ENCODE assay signal across 8 cellular contexts in genomic region chr17:75392559-75392958, GRCh38. TPM values are rescaled to one million over a fixed set of nuclear protein-coding genes. Genes with fewer than 3 reads are reported as not detected.
A peak's percentile ranks its signal among the peaks of the same experiment; 100 is the strongest.
DNase-seq lines count a peak whose midpoint lies in the region; ATAC-seq and TF ChIP-seq lines count a peak whose summit lies in the region.
"Had no signal": no experiment of that assay in that cellular context is flagged by ENCODE, and none has a peak within 500 bp of the region (broad histone marks: within the 10 kb centered on the region; RNA-seq: fewer than 3 reads in every experiment).

No MANE protein-coding gene starts in this region.

- in situ Hi-C loops in GM23248 (cut with MboI), result no loop called here

- H3K27me3 ChIP-seq in GM23248 (replicated peaks; ENCODE audit: insufficient read depth), result no peaks in the 10 kb centered on the region
- H3K27me3 ChIP-seq in esophagus squamous epithelium, result no peaks in the 10 kb centered on the region
- no peaks in the 10 kb centered on the region for H3K27me3 ChIP-seq in prostate gland (replicated peaks; ENCODE audit: insufficient read depth)

- peak overlapping the region; percentile 83 for H3K4me2 ChIP-seq in GM23248 (ENCODE audit: unreplicated experiment)

- H2AFZ ChIP-seq in GM23248, result no peak overlapping the region

- no peak for DNase-seq in GM23248
- DNase-seq in esophagus squamous epithelium (lab: John Stamatoyannopoulos, UW), result no peak
- no peak for DNase-seq in prostate gland (ENCODE audit: low spot score)
- DNase-seq in DMS153 treated with DMSO at 0.1 percent for 48 hours (lab: John Stamatoyannopoulos, UW; ENCODE audit: unreplicated experiment), result no peak
- DNase-seq in DMS79 (lab: John Stamatoyannopoulos, UW), result no peak
- DNase-seq: HCEC 1CT had no signal

- H3K27ac ChIP-seq in GM23248 (peak overlapping the region; percentile 53; the same call in 1 of the 2 replicates), VCaP (peak overlapping the region; percentile 90), esophagus squamous epithelium (peak overlapping the region in 2 of 4 donors; percentile 88 to 89), prostate gland (peak overlapping the region; percentile 41 to 85)

- no peak for ATAC-seq in GM18870 (IDR thresholded peaks at IDR 0.05; ENCODE audit: unreplicated experiment)

- no peak for TF ChIP-seq CTCF in VCaP (conservative IDR thresholded peaks at IDR 0.05)
- TF ChIP-seq CTCF in esophagus squamous epithelium (IDR thresholded peaks at IDR 0.05), result no peak
- TF ChIP-seq CTCF in prostate gland (IDR thresholded peaks at IDR 0.05), result no peak

- H4K20me1 ChIP-seq in GM23248 (ENCODE audit: insufficient read depth), result no peaks in the 10 kb centered on the region

- intact Hi-C loops in esophagus squamous epithelium (cut with DNase I), result no loop called here
- intact Hi-C loops in prostate gland (cut with DNase I), result no loop called here

- H3K79me2 ChIP-seq in GM23248 (ENCODE audit: insufficient read depth), result peaks cover 98% of the 10 kb centered on the region

- H3K9me3 ChIP-seq in GM23248 (ENCODE audit: low read depth) (no peaks in the 10 kb centered on the region), esophagus squamous epithelium (no peaks in the 10 kb centered on the region), prostate gland (no peaks in the 10 kb centered on the region)

- H3K36me3 ChIP-seq in GM23248 (ENCODE audit: low read depth) (0 out of 2 replicates have a peak, but pooled peaks cover under 1% of the 10 kb centered on the region), esophagus squamous epithelium (peaks cover 0 to 17% (median 0%) of the 10 kb centered on the region in 3 donors), prostate gland (no peaks in the 10 kb centered on the region)

- H3K4me1 ChIP-seq in GM23248 (ENCODE audit: insufficient read depth), result peaks cover 43% of the 10 kb centered on the region
- peaks cover 37 to 90% (median 50%) of the 10 kb centered on the region in 3 donors for H3K4me1 ChIP-seq in esophagus squamous epithelium
- H3K4me1 ChIP-seq in prostate gland (replicated peaks), result peaks cover 3% of the 10 kb centered on the region

- H3K4me3 ChIP-seq in GM23248 (peak overlapping the region; percentile 96), esophagus squamous epithelium (peak overlapping the region in 3 of 4 donors; percentile 58 to 68 (median 64)), prostate gland (peak overlapping the region in 1 of 2 donors; percentile 55)

- peaks cover 44% of the 10 kb centered on the region for H3F3A ChIP-seq in GM23248 (ENCODE audit: insufficient read depth)

- 47 to 49% methylated on average over 3 of the region's 3 CpGs for WGBS in GM23248 (ENCODE audit: low coverage in 1 of 2, low lambda C conversion rate in 2 of 2, missing lambda C conversion rate in 2 of 2), 2 experiments
- WGBS in esophagus squamous epithelium, 2 donors, result 31 to 40% methylated on average over 3 of the region's 3 CpGs
- WGBS in prostate gland, result 12% methylated on average over 3 of the region's 3 CpGs

- no peaks in the 10 kb centered on the region for H3K9me2 ChIP-seq in GM23248 (ENCODE audit: insufficient read depth)

- TF ChIP-seq POLR2A in esophagus squamous epithelium (IDR thresholded peaks at IDR 0.05) (no peak), prostate gland (IDR thresholded peaks at IDR 0.05) (no peak)

- H3K9ac ChIP-seq in GM23248, result peak overlapping the region; percentile 79

RNA-seq across cellular contexts. Expression of gene GRB2, which starts 12.9 kb away (rescaled TPM):
- total RNA-seq in GM23248 (2014; rRNA removed; shearing (Covaris generic)), result 65.0 and 103 TPM in 2 replicates
- 96.6 and 105 TPM in 2 replicates for polyA plus RNA-seq in GM23248 (2016; fragmentation: Nextera tagmentation; extraction: Ambion mirVana)
- total RNA-seq in esophagus squamous epithelium, result 100 to 1,000 TPM in 2 of 4 donors, 10 to 100 TPM in 2; 58.9 to 128 (median 107) TPM
- total RNA-seq in prostate gland, result 10 to 100 TPM; 88.3 to 95.7 TPM
